ENCODE assay signal across 1 cellular context in the genomic region with DNA sequence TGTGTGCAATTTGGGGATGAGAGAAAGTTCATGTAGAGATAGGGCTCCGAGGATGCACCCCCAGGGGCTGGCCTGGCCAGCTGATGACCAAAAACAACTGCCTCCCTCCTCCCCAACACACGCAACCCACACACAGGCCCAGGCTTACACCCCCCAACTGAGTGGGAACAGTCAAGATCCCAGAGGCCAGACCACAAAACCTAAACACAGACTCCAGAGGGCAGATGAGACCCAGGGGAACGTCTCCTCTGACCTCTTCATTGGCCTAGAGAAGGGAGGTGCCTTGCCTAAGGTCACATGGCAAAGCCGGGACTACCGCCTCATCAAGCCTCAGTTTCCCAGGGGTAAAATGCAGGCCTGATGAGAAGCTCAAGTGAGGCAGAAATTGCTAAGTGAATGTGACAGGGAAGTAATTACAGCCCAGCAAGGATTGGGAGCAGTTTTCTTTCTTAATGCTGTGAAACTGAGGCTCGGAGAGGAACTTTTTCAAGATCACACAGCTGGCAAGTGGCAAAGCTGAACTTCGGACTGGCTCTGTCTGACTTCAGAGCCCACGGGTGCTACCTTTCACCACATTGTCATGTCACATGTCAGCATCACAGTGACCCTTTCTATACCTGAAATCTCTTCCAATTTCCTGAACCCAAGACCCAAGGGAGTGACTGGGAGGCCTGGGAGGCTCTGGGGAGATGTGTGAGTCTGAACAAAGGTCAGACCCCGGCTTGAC.
TF ChIP-seq lines count a peak whose summit lies in the region.

No MANE protein-coding gene starts in this region.

TF ChIP-seq in H1, 55 proteins besides CTCF, POLR2A, EP300 and RAD21:
- TF ChIP-seq TAF1 (IDR thresholded peaks at IDR 0.05; ENCODE audit: low read depth, low read length), result no peak
- TF ChIP-seq, protein P1, sequence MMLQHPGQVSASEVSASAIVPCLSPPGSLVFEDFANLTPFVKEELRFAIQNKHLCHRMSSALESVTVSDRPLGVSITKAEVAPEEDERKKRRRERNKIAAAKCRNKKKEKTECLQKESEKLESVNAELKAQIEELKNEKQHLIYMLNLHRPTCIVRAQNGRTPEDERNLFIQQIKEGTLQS (IDR thresholded peaks at IDR 0.05; ENCODE audit: insufficient read depth, low read depth, low read length), result no peak
- no peak for TF ChIP-seq SAP30 (IDR thresholded peaks at IDR 0.05; ENCODE audit: insufficient read depth, insufficient replicate concordance, low read length)
- TF ChIP-seq HDAC6 (IDR thresholded peaks at IDR 0.05; ENCODE audit: low read depth, low read length), result no peak
- TF ChIP-seq GABPA (IDR thresholded peaks at IDR 0.05; ENCODE audit: borderline replicate concordance, insufficient read depth, low read length), result no peak
- no peak for TF ChIP-seq SP1 (IDR thresholded peaks at IDR 0.05; ENCODE audit: low read depth, low read length)
- TF ChIP-seq ZNF274 (IDR thresholded peaks at IDR 0.05; ENCODE audit: borderline replicate concordance, extremely low read depth, low read length), result no peak
- TF ChIP-seq EZH2 (IDR thresholded peaks at IDR 0.05; ENCODE audit: low read depth, low read length, severe bottlenecking), result no peak
- TF ChIP-seq TCF12 (IDR thresholded peaks at IDR 0.05; ENCODE audit: low read depth, low read length), result no peak
